11 cellular contexts compared by ENCODE assay signal in genomic region chr19:1105873-1106840, GRCh38. TPM values are rescaled to one million over a fixed set of nuclear protein-coding genes. Genes with fewer than 3 reads are reported as not detected.
DNase-seq lines count a peak whose midpoint lies in the region; ATAC-seq and TF ChIP-seq lines count a peak whose summit lies in the region.
"Had no signal": no experiment of that assay in that cellular context is flagged by ENCODE, and none has a peak within 500 bp of the region (broad histone marks: within the 10 kb centered on the region; RNA-seq: fewer than 3 reads in every experiment).

No MANE protein-coding gene starts in this region.

- intact Hi-C loops in activated CD8-positive, alpha-beta T cell treated with anti-CD3 and anti-CD28 coated beads for 36 hours (cut with micrococcal nuclease): loop anchor here (10.0 kb wide), 1 partner anchor 139 kb away; the partner anchor contains the start of genes ATP5F1D and MIDN

- ATAC-seq in activated T-cell treated with anti-CD3 and anti-CD28 coated beads, Interleukin-2, amount 50 U/mL, for 4 hours: no peak
- ATAC-seq in activated CD8-positive, alpha-beta T cell treated with anti-CD3 and anti-CD28 coated beads for 36 hours: no peak
- ATAC-seq in GM19397 (IDR thresholded peaks at IDR 0.05; ENCODE audit: unreplicated experiment): no peak
- ATAC-seq in GM21576 (IDR thresholded peaks at IDR 0.05; ENCODE audit: unreplicated experiment): no peak

- no peaks in the 10 kb centered on the region for H3K27me3 Mint-ChIP-seq in activated T-cell treated with anti-CD3 and anti-CD28 coated beads, Interleukin-2, amount 50 U/mL, for 4 hours (ENCODE audit: low read depth)
- no peaks in the 10 kb centered on the region for H3K27me3 Mint-ChIP-seq in activated CD8-positive, alpha-beta T cell treated with anti-CD3 and anti-CD28 coated beads for 36 hours

- H3K4me1 Mint-ChIP-seq in activated T-cell treated with anti-CD3 and anti-CD28 coated beads, Interleukin-2, amount 50 U/mL, for 4 hours (ENCODE audit: low read depth): peaks cover 31% of the 10 kb centered on the region
- H3K4me1 Mint-ChIP-seq in activated CD8-positive, alpha-beta T cell treated with anti-CD3 and anti-CD28 coated beads for 36 hours (ENCODE audit: low read depth): peaks cover 31% of the 10 kb centered on the region

- peak overlapping the region; percentile 48 for H3K4me3 Mint-ChIP-seq in activated T-cell treated with anti-CD3 and anti-CD28 coated beads, Interleukin-2, amount 50 U/mL, for 4 hours
- H3K4me3 Mint-ChIP-seq in activated CD8-positive, alpha-beta T cell treated with anti-CD3 and anti-CD28 coated beads for 36 hours: peak overlapping the region; percentile 57

- H3K9ac ChIP-seq in subcutaneous abdominal adipose tissue (ENCODE audit: low read length in 5 of 5): peak overlapping the region in 3 of 5 donors; percentile 19 to 83 (median 62)

- peaks cover 22 to 55% (median 53%) of the 10 kb centered on the region in 5 donors for H3K4me1 ChIP-seq in subcutaneous abdominal adipose tissue (ENCODE audit: control insufficient read depth in 5 of 5, insufficient read depth in 5 of 5, low read length in 5 of 5)
- H3K4me1 ChIP-seq: BE2C had no signal

- H3K36me3 Mint-ChIP-seq in activated T-cell treated with anti-CD3 and anti-CD28 coated beads, Interleukin-2, amount 50 U/mL, for 4 hours (ENCODE audit: insufficient read depth): peaks cover 2% of the 10 kb centered on the region
- peaks cover 11% of the 10 kb centered on the region for H3K36me3 Mint-ChIP-seq in activated CD8-positive, alpha-beta T cell treated with anti-CD3 and anti-CD28 coated beads for 36 hours (ENCODE audit: low read depth)

- no peaks in the 10 kb centered on the region for H3K9me3 Mint-ChIP-seq in activated T-cell treated with anti-CD3 and anti-CD28 coated beads, Interleukin-2, amount 50 U/mL, for 4 hours
- no peaks in the 10 kb centered on the region for H3K9me3 Mint-ChIP-seq in activated CD8-positive, alpha-beta T cell treated with anti-CD3 and anti-CD28 coated beads for 36 hours

- no peak for TF ChIP-seq CTCF in activated CD8-positive, alpha-beta T cell treated with anti-CD3 and anti-CD28 coated beads for 36 hours (IDR thresholded peaks at IDR 0.05)
- TF ChIP-seq CTCF in fibroblast of villous mesenchyme (IDR thresholded peaks at IDR 0.05; ENCODE audit: insufficient read depth, low read depth, low read length): no peak

- CTCF ChIA-PET in activated CD8-positive, alpha-beta T cell treated with anti-CD3 and anti-CD28 coated beads for 36 hours (lab: Charles Lee): no interaction called here

- POLR2A ChIA-PET in activated CD8-positive, alpha-beta T cell treated with anti-CD3 and anti-CD28 coated beads for 36 hours (lab: Charles Lee): interaction anchor here (0.6 to 3.2 kb wide), 11 partner anchors 7 to 134 kb away, joined by 3 to 11 read pairs (median 3); partner anchors contain the start of gene ARHGAP45

- no peaks in the 10 kb centered on the region for H3K9me3 ChIP-seq in subcutaneous abdominal adipose tissue (ENCODE audit: control insufficient read depth in 5 of 5, low read length in 5 of 5)
- H3K9me3 ChIP-seq: BE2C had no signal

- H3K27me3 ChIP-seq in subcutaneous abdominal adipose tissue (ENCODE audit: control insufficient read depth in 5 of 5, insufficient read depth in 4 of 5, low read length in 5 of 5): peaks cover 0 to 8% (median 0%) of the 10 kb centered on the region in 5 donors
- H3K27me3 ChIP-seq: BE2C had no signal

- peaks cover 0 to 52% (median 42%) of the 10 kb centered on the region in 5 donors for H3K36me3 ChIP-seq in subcutaneous abdominal adipose tissue (ENCODE audit: control insufficient read depth in 5 of 5, insufficient read depth in 5 of 5, low read length in 5 of 5)

- H3K4me3 ChIP-seq in fibroblast of villous mesenchyme (ENCODE audit: low read depth, low read length) (peak overlapping the region; percentile 73), subcutaneous abdominal adipose tissue (ENCODE audit: low read depth in 1 of 5, low read length in 5 of 5) (peak overlapping the region in 4 of 5 donors; percentile 80 to 82 (median 82))

- H3K27ac Mint-ChIP-seq in activated CD8-positive, alpha-beta T cell treated with anti-CD3 and anti-CD28 coated beads for 36 hours: no peak overlapping the region

- DNase-seq in activated T-cell treated with anti-CD3 and anti-CD28 coated beads, Interleukin-2, amount 50 U/mL, for 4 hours: no peak
- no peak for DNase-seq in activated T-cell treated with anti-CD3 and anti-CD28 coated beads, Interleukin-2, amount 50 U/mL, for 48 hours
- no peak for DNase-seq in activated CD8-positive, alpha-beta T cell treated with anti-CD3 and anti-CD28 coated beads for 36 hours
- DNase-seq in fibroblast of villous mesenchyme (ENCODE audit: low read depth) (no peak), COR-L47 (lab: John Stamatoyannopoulos, UW) (no peak)
- DNase-seq: BE2C, kidney, NCI-H146 had no signal

- peak overlapping the region; percentile 89 for H3K27ac ChIP-seq in subcutaneous abdominal adipose tissue (ENCODE audit: low read depth, low read length)

RNA-seq across cellular contexts. Expression of gene GPX4, which starts 2.4 kb away (rescaled TPM):
- 100 to 1,000 TPM; 148 to 165 (median 162) TPM for total RNA-seq in activated T-cell treated with anti-CD3 and anti-CD28 coated beads, Interleukin-2, amount 50 U/mL, for 4 hours
- total RNA-seq in activated CD8-positive, alpha-beta T cell treated with anti-CD3 and anti-CD28 coated beads for 36 hours: 100 to 1,000 TPM; 224 to 232 TPM
- total RNA-seq in fibroblast of villous mesenchyme: 254 and 337 TPM in 2 replicates

RNA-seq across cellular contexts. Expression of gene POLR2E, which starts 11.0 kb away (rescaled TPM):
- total RNA-seq in activated T-cell treated with anti-CD3 and anti-CD28 coated beads, Interleukin-2, amount 50 U/mL, for 4 hours: 100 to 1,000 TPM; 303 to 380 (median 323) TPM
- total RNA-seq in activated CD8-positive, alpha-beta T cell treated with anti-CD3 and anti-CD28 coated beads for 36 hours: 100 to 1,000 TPM; 271 to 282 TPM
- 69.5 and 71.2 TPM in 2 replicates for total RNA-seq in fibroblast of villous mesenchyme

RNA-seq across cellular contexts. Expression of gene ARHGAP45, which starts 39.2 kb away (rescaled TPM):
- 100 to 1,000 TPM; 128 to 133 (median 133) TPM for total RNA-seq in activated T-cell treated with anti-CD3 and anti-CD28 coated beads, Interleukin-2, amount 50 U/mL, for 4 hours
- 100 to 1,000 TPM; 136 to 150 TPM for total RNA-seq in activated CD8-positive, alpha-beta T cell treated with anti-CD3 and anti-CD28 coated beads for 36 hours
- total RNA-seq in fibroblast of villous mesenchyme: 0.43 and 0.97 TPM in 2 replicates

Comparison
In these comparisons a context has a peak if more than half of its experiments do, and no peak if none do; other contexts are left out.
1. RNA of gene ARHGAP45, which starts 39.2 kb away (total RNA-seq): 136 to 150 TPM in activated CD8-positive, alpha-beta T cell treated with anti-CD3 and anti-CD28 coated beads for 36 hours and 128 to 133 TPM in activated T-cell treated with anti-CD3 and anti-CD28 coated beads, Interleukin-2, amount 50 U/mL, for 4 hours; 0.43 to 0.97 TPM in fibroblast of villous mesenchyme; every median in the first group is over 10 times any median in the second.